Comparison of ENCODE assay signal across 8 cellular contexts in genomic region chr11:47175746-47176327, GRCh38. TPM values are rescaled to one million over a fixed set of nuclear protein-coding genes. Genes with fewer than 3 reads are reported as not detected.
DNase-seq lines count a peak whose midpoint lies in the region; FAIRE-seq and TF ChIP-seq lines count a peak whose summit lies in the region.

No MANE protein-coding gene starts in this region.

- H2BK12ac ChIP-seq in neuronal stem cell (ENCODE audit: low read length): no peak overlapping the region

- H2BK120ac ChIP-seq in neuronal stem cell (ENCODE audit: low read depth, low read length): peak overlapping the region; percentile 48

- H3K4me3 ChIP-seq in Caco-2 (ENCODE audit: low read depth, low read length): peak overlapping the region; percentile 99
- H3K4me3 ChIP-seq in dorsolateral prefrontal cortex: peak overlapping the region; percentile 67 to 100 (median 96)
- H3K4me3 ChIP-seq in neuronal stem cell (ENCODE audit: low read length in 2 of 2): peak overlapping the region; percentile 90 to 92

- no peak overlapping the region for H3K4ac ChIP-seq in neuronal stem cell (ENCODE audit: low read length)

- TF ChIP-seq POLR2A in GM12892 (IDR thresholded peaks at IDR 0.05; ENCODE audit: low read depth, low read length): no peak

- H3K36me3 ChIP-seq in Caco-2 (ENCODE audit: control insufficient read depth, insufficient read depth, low read length): peaks cover 12% of the 10 kb centered on the region
- peaks cover 35 to 46% of the 10 kb centered on the region in 2 donors for H3K36me3 ChIP-seq in neuronal stem cell (replicated peaks in 1 of 2; ENCODE audit: control insufficient read depth in 2 of 2, insufficient read depth in 2 of 2, low read length in 2 of 2)

- no peak overlapping the region for H3K14ac ChIP-seq in neuronal stem cell (ENCODE audit: low read length)

- peaks cover 8% of the 10 kb centered on the region; the same call in 1 of the 2 replicates for H3K4me1 ChIP-seq in Caco-2
- peaks cover 8 to 15% of the 10 kb centered on the region in 2 donors for H3K4me1 ChIP-seq in neuronal stem cell (ENCODE audit: control insufficient read depth in 2 of 2, insufficient read depth in 1 of 2, low read depth in 1 of 2, low read length in 2 of 2)

- no peak overlapping the region for H4K91ac ChIP-seq in neuronal stem cell (ENCODE audit: low read depth, low read length, poor library complexity)

- peak overlapping the region; percentile 90 for H3K9ac ChIP-seq in neuronal stem cell (ENCODE audit: low read depth, low read length, poor library complexity)

- H3K4me1 Mint-ChIP-seq in Caco-2 (ENCODE audit: low read depth, unreplicated experiment): peaks cover 20% of the 10 kb centered on the region

- peak overlapping the region; percentile 85 for H2BK5ac ChIP-seq in neuronal stem cell (ENCODE audit: low read length)

- WGBS in neuronal stem cell (ENCODE audit: extremely low coverage in 2 of 2, insufficient read length in 2 of 2, insufficient replicate concordance in 1 of 2), 2 donors: no CpG with 5 or more reads among the region's 14 CpGs

- no peaks in the 10 kb centered on the region for H3K27me3 Mint-ChIP-seq in Caco-2 (ENCODE audit: insufficient read depth, unreplicated experiment)

- H3K9me3 Mint-ChIP-seq in Caco-2 (ENCODE audit: unreplicated experiment): no peaks in the 10 kb centered on the region

- DNase-seq in Caco-2: no peak
- DNase-seq in NOMO-1 treated with dmso at 0.1 percent for 144 hours (lab: John Stamatoyannopoulos, UW; ENCODE audit: unreplicated experiment): peak; percentile 52
- no peak for DNase-seq in dorsolateral prefrontal cortex
- DNase-seq in neuronal stem cell (ENCODE audit: low spot score): no peak
- DNase-seq in GM12892 (ENCODE audit: insufficient read length): no peak
- no peak for DNase-seq in cortex of kidney (lab: John Stamatoyannopoulos, UW)
- DNase-seq in activated CD4-positive, alpha-beta T cell treated with anti-CD3 and anti-CD28 coated beads, Interleukin-2, amount 50 U/mL, for 1 hour: no peak
- DNase-seq in DMS153 treated with DMSO at 0.1 percent for 48 hours (lab: John Stamatoyannopoulos, UW; ENCODE audit: unreplicated experiment): no peak

- H3K27ac ChIP-seq in dorsolateral prefrontal cortex: peak overlapping the region in 54 of 59 donors; percentile 92 to 100 (median 100)
- H3K27ac ChIP-seq in neuronal stem cell (replicated peaks; ENCODE audit: low read length): no peak overlapping the region

- H3K27me3 ChIP-seq in Caco-2 (replicated peaks; ENCODE audit: control insufficient read depth, insufficient read depth, low read length) (no peaks in the 10 kb centered on the region), dorsolateral prefrontal cortex (no peaks in the 10 kb centered on the region), neuronal stem cell (ENCODE audit: control insufficient read depth in 3 of 3, insufficient read depth in 3 of 3, low read depth in 1 of 3, low read length in 3 of 3) (no peaks in the 10 kb centered on the region)

- H2AK5ac ChIP-seq in neuronal stem cell (ENCODE audit: low read depth, low read length): peak overlapping the region; percentile 27

- CTCF ChIA-PET in Caco-2 (lab: Charles Lee): no interaction called here

- BruUV-seq in Caco-2 (replicated peaks; lab: Mats Ljungman, UMichigan): no TSS peak

- H3K4me3 Mint-ChIP-seq in Caco-2 (ENCODE audit: unreplicated experiment): peak overlapping the region; percentile 87

- TF ChIP-seq CTCF in Caco-2 (IDR thresholded peaks at IDR 0.05; ENCODE audit: insufficient read depth in 1 of 2, low read depth in 1 of 2, low read length in 1 of 2, severe bottlenecking in 1 of 2, unreplicated experiment in 1 of 2) (no peak), dorsolateral prefrontal cortex (IDR thresholded peaks at IDR 0.05 in 54 of 56, conservative IDR thresholded peaks at IDR 0.05 in 2 of 56; ENCODE audit: low read depth in 1 of 56, partially characterized antibody in 56 of 56) (no peak)

- H3K9me3 ChIP-seq in Caco-2 (no peaks in the 10 kb centered on the region), neuronal stem cell (replicated peaks in 1 of 2; ENCODE audit: control insufficient read depth in 2 of 2, insufficient read depth in 1 of 2, low read depth in 1 of 2, low read length in 2 of 2) (no peaks in the 10 kb centered on the region)

- peaks cover 28% of the 10 kb centered on the region for H3K79me1 ChIP-seq in neuronal stem cell (ENCODE audit: low read depth, low read length)

- H2BK15ac ChIP-seq in neuronal stem cell (ENCODE audit: low read length): no peak overlapping the region

- H4K8ac ChIP-seq in neuronal stem cell (ENCODE audit: low read depth, low read length): no peak overlapping the region

- peak overlapping the region; percentile 21 for H3K23ac ChIP-seq in neuronal stem cell (ENCODE audit: low read depth, low read length, poor library complexity)

- H3K36me3 Mint-ChIP-seq in Caco-2 (ENCODE audit: insufficient read depth, unreplicated experiment): peaks cover 68% of the 10 kb centered on the region

- no peak overlapping the region for H3K18ac ChIP-seq in neuronal stem cell (ENCODE audit: low read length)

- intact Hi-C loops in Caco-2 (cut with micrococcal nuclease; ENCODE audit: unreplicated experiment): loop anchor here (1.0 to 5.0 kb wide), 4 partner anchors 41 to 93 kb away; partner anchors contain the start of gene ACP2
- intact Hi-C loops in dorsolateral prefrontal cortex (cut with DNase I): loop anchor here (2.0 to 5.0 kb wide), 3 partner anchors 73 to 231 kb away; partner anchors contain the start of genes ACP2 (in 2 of the 2) and SLC39A13 (in 1 of the 2)

- no peak for FAIRE-seq in GM12892 (lab: Jason Lieb, UNC)

- POLR2A ChIA-PET in Caco-2 (lab: Charles Lee): no interaction called here

- H3K27ac Mint-ChIP-seq in Caco-2 (ENCODE audit: unreplicated experiment): peak overlapping the region; percentile 99

- H2AFZ ChIP-seq in neuronal stem cell (ENCODE audit: low read length): peak overlapping the region; percentile 89

- H3K4me2 ChIP-seq in neuronal stem cell (ENCODE audit: insufficient read depth, low read length, poor library complexity, severe bottlenecking): peak overlapping the region; percentile 87

RNA-seq across cellular contexts. Expression of gene ARFGAP2, which starts 0.8 kb away (rescaled TPM):
- total RNA-seq in Caco-2 (2022) (99.9 and 100.0 TPM in 2 replicates), dorsolateral prefrontal cortex (100 to 1,000 TPM in 110 of 120 experiments, 10 to 100 TPM in 10; 84.8 to 149 (median 114) TPM)
- polyA plus RNA-seq in neuronal stem cell (2013, experiment 1 of 2): 43.5 TPM
- 44.2 TPM for polyA plus RNA-seq in neuronal stem cell (2013, experiment 2 of 2)
- 40.7 TPM for polyA plus RNA-seq in GM12892 (2012; ENCODE audit: missing spikeins)

RNA-seq across cellular contexts. Expression of gene PACSIN3, which starts 10.4 kb away (rescaled TPM):
- total RNA-seq in Caco-2 (2022) (72.8 and 76.7 TPM in 2 replicates), dorsolateral prefrontal cortex (10 to 100 TPM in 117 of 120 experiments, 1 to 10 TPM in 3; 7.7 to 54.9 (median 21.5) TPM)
- polyA plus RNA-seq in neuronal stem cell (2013, experiment 1 of 2): 5.1 TPM
- polyA plus RNA-seq in neuronal stem cell (2013, experiment 2 of 2): 5.5 TPM
- 1.2 TPM for polyA plus RNA-seq in GM12892 (2012; ENCODE audit: missing spikeins)

RNA-seq across cellular contexts. Expression of gene DDB2, which starts 38.9 kb away (rescaled TPM):
- total RNA-seq in Caco-2 (2022) (42.2 and 43.7 TPM in 2 replicates), dorsolateral prefrontal cortex (10 to 100 TPM in 118 of 120 experiments, 1 to 10 TPM in 2; 7.0 to 40.6 (median 19.7) TPM)
- 96.5 TPM for polyA plus RNA-seq in neuronal stem cell (2013, experiment 1 of 2)
- 91.1 TPM for polyA plus RNA-seq in neuronal stem cell (2013, experiment 2 of 2)
- 130 TPM for polyA plus RNA-seq in GM12892 (2012; ENCODE audit: missing spikeins)
